In the genomic region with DNA sequence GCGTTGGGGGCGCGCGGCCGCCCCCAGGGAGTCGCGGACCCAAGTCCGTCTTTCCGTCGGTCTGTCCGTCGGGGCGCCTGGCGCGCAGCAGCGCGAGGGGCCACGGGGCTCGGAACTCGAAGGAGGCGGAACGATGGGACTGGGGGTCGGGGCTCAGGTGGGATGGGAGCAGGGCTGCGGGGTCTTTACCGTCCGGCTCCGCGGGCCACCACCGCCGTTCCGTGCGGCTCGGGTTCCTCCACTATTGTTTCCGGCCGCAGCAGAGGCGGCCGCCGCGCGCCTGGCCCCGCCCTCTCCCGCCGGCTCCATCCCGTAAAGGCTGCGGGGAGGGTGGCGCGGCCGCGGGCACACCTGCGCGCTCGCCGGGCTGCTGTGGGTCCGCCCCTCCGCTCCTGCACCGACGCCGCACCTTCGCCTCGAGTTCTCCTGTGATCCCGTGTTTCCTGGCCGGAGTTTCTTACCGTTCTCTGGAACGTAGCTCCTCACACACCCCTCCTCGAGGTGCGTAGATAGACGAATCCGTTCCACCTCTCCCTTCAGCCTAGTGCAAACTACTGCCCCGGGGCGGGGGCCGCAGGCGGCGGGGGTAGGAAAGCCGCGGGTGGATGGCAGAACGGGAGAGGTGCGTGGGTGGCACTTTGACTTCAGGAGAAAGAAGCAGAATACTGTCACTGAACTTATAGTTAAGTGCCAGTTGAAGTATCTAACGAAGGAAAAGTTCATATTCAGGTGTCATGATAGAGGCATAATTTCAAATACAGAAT, we compare ENCODE assay signal across 8 cellular contexts. TPM values are rescaled to one million over a fixed set of nuclear protein-coding genes. Genes with fewer than 3 reads are reported as not detected.
A peak's percentile ranks its signal among the peaks of the same experiment; 100 is the strongest.
DNase-seq lines count a peak whose midpoint lies in the region; TF ChIP-seq lines count a peak whose summit lies in the region.

TSS of gene C21orf91 (minus strand) at position 243 of the 764 bp plus-strand sequence. CDS start 1,038 bp downstream, outside the sequence.

- H3K9me3 Mint-ChIP-seq in neural progenitor cell, result no peaks in the 10 kb centered on the region

- H3K27me3 Mint-ChIP-seq in neural progenitor cell (ENCODE audit: insufficient read depth, low read depth), result peaks cover 2% of the 10 kb centered on the region

- H3K4me1 ChIP-seq in neural progenitor cell, result peaks cover 21% of the 10 kb centered on the region

- H3K4me2 ChIP-seq in neural progenitor cell, result peak within 1 kb of the TSS; percentile 79

- H4K20me1 ChIP-seq in neural progenitor cell (ENCODE audit: low read depth), result peaks cover 10% of the 10 kb centered on the region

- peak within 1 kb of the TSS; percentile 90 for H3K4me3 ChIP-seq in LNCaP clone FGC (ENCODE audit: low read depth, low read length)
- peak within 1 kb of the TSS; percentile 85 for H3K4me3 ChIP-seq in fibroblast of villous mesenchyme (ENCODE audit: low read depth, low read length)
- H3K4me3 ChIP-seq in neural progenitor cell, result peak within 1 kb of the TSS; percentile 91

- peaks cover 16% of the 10 kb centered on the region for H3K4me1 Mint-ChIP-seq in neural progenitor cell

- H3K27me3 ChIP-seq in neural progenitor cell, result no peaks in the 10 kb centered on the region

- H3K27ac ChIP-seq in neural progenitor cell, result peak within 1 kb of the TSS; percentile 100

- H3K79me2 ChIP-seq in neural progenitor cell (ENCODE audit: low read depth), result peaks cover 48% of the 10 kb centered on the region

- peak; percentile 86 for DNase-seq in ELF-1 (ENCODE audit: low read depth, low spot score)
- DNase-seq in H4 (ENCODE audit: low spot score), result peak; percentile 82
- peak; percentile 65 for DNase-seq in LNCaP clone FGC (ENCODE audit: low read depth)
- peak; percentile 42 for DNase-seq in SIG-M5 (lab: John Stamatoyannopoulos, UW)
- peak; percentile 82 for DNase-seq in activated gamma-delta T cell (lab: John Stamatoyannopoulos, UW)
- DNase-seq in fibroblast of villous mesenchyme (ENCODE audit: low read depth), result peak; percentile 86
- peak; percentile 92 for DNase-seq in neural progenitor cell (ENCODE audit: low spot score)
- DNase-seq in stromal cell of bone marrow (ENCODE audit: low read depth), result peak; percentile 83

- H3K36me3 ChIP-seq in neural progenitor cell, result peaks cover 21% of the 10 kb centered on the region

- H3F3A ChIP-seq in neural progenitor cell (ENCODE audit: low read depth), result peaks cover 10% of the 10 kb centered on the region

- peak within 1 kb of the TSS; percentile 98 for H3K4me3 Mint-ChIP-seq in neural progenitor cell

- peak within 1 kb of the TSS; percentile 100 for H2AFZ ChIP-seq in neural progenitor cell (replicated peaks)

- H3K27ac Mint-ChIP-seq in neural progenitor cell, result peak within 1 kb of the TSS; percentile 100

- H3K9ac ChIP-seq in neural progenitor cell, result peak within 1 kb of the TSS; percentile 100

- TF ChIP-seq CTCF in LNCaP clone FGC (IDR thresholded peaks at IDR 0.05; ENCODE audit: control insufficient read depth, extremely low read depth, insufficient read depth) (no peak), fibroblast of villous mesenchyme (IDR thresholded peaks at IDR 0.05; ENCODE audit: insufficient read depth, low read depth, low read length) (no peak), neural progenitor cell (IDR thresholded peaks at IDR 0.05) (no peak)

- peaks cover 13% of the 10 kb centered on the region for H3K36me3 Mint-ChIP-seq in neural progenitor cell

- H3K9me3 ChIP-seq in neural progenitor cell (ENCODE audit: low read depth), result no peaks in the 10 kb centered on the region

RNA-seq across cellular contexts. Expression of gene C21orf91, which starts in this region (rescaled TPM):
- total RNA-seq in H4 (2014; rRNA removed; shearing (Covaris generic)), result 8.4 and 10.5 TPM in 2 replicates
- total RNA-seq in fibroblast of villous mesenchyme, result 10.4 and 11.9 TPM in 2 replicates
- total RNA-seq in neural progenitor cell (ENCODE audit: low replicate concordance), result 34.3 and 59.9 TPM in 2 replicates

Comparison
In these comparisons a context has a peak if more than half of its experiments do, and no peak if none do; other contexts are left out.
1. Peak in every context shown above with its lines: DNase-seq, H3K4me3 ChIP-seq and H3K27ac ChIP-seq.
2. DNase-seq: peak in every context shown above with its lines; median percentile 92 in neural progenitor cell; 86 in ELF-1; 86 in fibroblast of villous mesenchyme; 83 in stromal cell of bone marrow; 82 in H4; 82 in activated gamma-delta T cell; 65 in LNCaP clone FGC; 42 in SIG-M5.